Comparison of ENCODE assay signal across 2 cellular contexts in genomic region chr11:68213555-68214172, GRCh38.
A peak's percentile ranks its signal among the peaks of the same experiment; 100 is the strongest.
TF ChIP-seq lines count a peak whose summit lies in the region.

No MANE protein-coding gene starts in this region.

TF ChIP-seq in A549, 52 proteins besides CTCF, POLR2A, EP300 and RAD21 (continued from another document):
- TF ChIP-seq REST (IDR thresholded peaks at IDR 0.05), result peak; percentile 34
- TF ChIP-seq RNF2 (IDR thresholded peaks at IDR 0.05; ENCODE audit: borderline replicate concordance, low read depth), result no peak
- TF ChIP-seq EHMT2 (IDR thresholded peaks at IDR 0.05; ENCODE audit: low read depth), result no peak
- peak; percentile 75 for TF ChIP-seq MAX (IDR thresholded peaks at IDR 0.05)
- TF ChIP-seq TFCP2L1 (CRISPR knock-in tag; IDR thresholded peaks at IDR 0.05), result no peak
- peak; percentile 70; the same call in 2 of the 3 replicates for TF ChIP-seq BCL3 (IDR thresholded peaks at IDR 0.05)
- no peak for TF ChIP-seq NFE2L2 (conservative IDR thresholded peaks at IDR 0.05; ENCODE audit: low read length)
- TF ChIP-seq NPAS2 (CRISPR knock-in tag; IDR thresholded peaks at IDR 0.05; ENCODE audit: borderline replicate concordance), result peak; percentile 6; the same call in 1 of the 2 replicates
- TF ChIP-seq HOXB5 (CRISPR knock-in tag; IDR thresholded peaks at IDR 0.05), result peak; percentile 83
- no peak for TF ChIP-seq FOSB (CRISPR knock-in tag; IDR thresholded peaks at IDR 0.05)
- no peak for TF ChIP-seq ZC3H11A (IDR thresholded peaks at IDR 0.05)
- TF ChIP-seq HDAC2 (IDR thresholded peaks at IDR 0.05), result no peak
- no peak for TF ChIP-seq RARB (CRISPR knock-in tag; IDR thresholded peaks at IDR 0.05)
- TF ChIP-seq PHF8 (IDR thresholded peaks at IDR 0.05; ENCODE audit: borderline replicate concordance, low read depth), result peak; percentile 88
- TF ChIP-seq HOXB13 (CRISPR knock-in tag; IDR thresholded peaks at IDR 0.05; ENCODE audit: low read depth), result peak; percentile 89; the same call in 1 of the 2 replicates
- no peak for TF ChIP-seq BHLHE40 (IDR thresholded peaks at IDR 0.05; ENCODE audit: low read depth, low read length)
- no peak for TF ChIP-seq ESRRA (IDR thresholded peaks at IDR 0.05; ENCODE audit: borderline replicate concordance, low read length)
- peak; percentile 64 to 96; a peak in 4 of 5 replicates for TF ChIP-seq JUN (IDR thresholded peaks at IDR 0.05)
- TF ChIP-seq KDM1A (IDR thresholded peaks at IDR 0.05; ENCODE audit: low read depth), result no peak
- TF ChIP-seq ZFP36 (IDR thresholded peaks at IDR 0.05; ENCODE audit: borderline replicate concordance, partially characterized antibody), result no peak
- TF ChIP-seq ZSCAN20 (CRISPR knock-in tag; IDR thresholded peaks at IDR 0.05), result no peak
- 0 out of 2 replicates have a peak, but pooled peaks have one; percentile 35 for TF ChIP-seq FOXS1 (CRISPR knock-in tag; IDR thresholded peaks at IDR 0.05)
- TF ChIP-seq MAZ (IDR thresholded peaks at IDR 0.05; ENCODE audit: borderline replicate concordance, low read depth, low read length), result no peak
- no peak for TF ChIP-seq SMC3 (IDR thresholded peaks at IDR 0.05)
- no peak for TF ChIP-seq CEBPB (IDR thresholded peaks at IDR 0.05)
- TF ChIP-seq CHD2 (IDR thresholded peaks at IDR 0.05; ENCODE audit: low read length, partially characterized antibody), result peak; percentile 87
- TF ChIP-seq ATOH8 (CRISPR knock-in tag; IDR thresholded peaks at IDR 0.05; ENCODE audit: low read depth), result 0 out of 2 replicates have a peak, but pooled peaks have one; percentile 75
- no peak for TF ChIP-seq ZNF302 (CRISPR knock-in tag; IDR thresholded peaks at IDR 0.05)

TF ChIP-seq in HepG2, 621 proteins besides CTCF, POLR2A, EP300 and RAD21 (continued from another document and continues in another):
- TF ChIP-seq ZNF407 (CRISPR knock-in tag; IDR thresholded peaks at IDR 0.05; ENCODE audit: not compliant biosample characterization) (no peak), MTERF4 (CRISPR knock-in tag; IDR thresholded peaks at IDR 0.05) (0 out of 2 replicates have a peak, but pooled peaks have one; percentile 34), ZNF614 (CRISPR knock-in tag; IDR thresholded peaks at IDR 0.05; ENCODE audit: borderline replicate concordance) (0 out of 2 replicates have a peak, but pooled peaks have one; percentile 32), ISX (CRISPR knock-in tag; conservative IDR thresholded peaks at IDR 0.05) (no peak), ZNF672 (CRISPR knock-in tag; IDR thresholded peaks at IDR 0.05) (0 out of 2 replicates have a peak, but pooled peaks have one; percentile 25), ZNF354B (CRISPR knock-in tag; IDR thresholded peaks at IDR 0.05) (peak; percentile 52; the same call in 1 of the 2 replicates), YEATS4 (CRISPR knock-in tag; IDR thresholded peaks at IDR 0.05; ENCODE audit: borderline replicate concordance) (peak; percentile 98), THAP8 (CRISPR knock-in tag; IDR thresholded peaks at IDR 0.05; ENCODE audit: borderline replicate concordance) (0 out of 2 replicates have a peak, but pooled peaks have one; percentile 80), ZBTB3 (CRISPR knock-in tag; IDR thresholded peaks at IDR 0.05; ENCODE audit: borderline replicate concordance, low read depth) (no peak), TAF1 (CRISPR knock-in tag; IDR thresholded peaks at IDR 0.05) (peak; percentile 76), RARA (CRISPR knock-in tag; IDR thresholded peaks at IDR 0.05) (0 out of 2 replicates have a peak, but pooled peaks have one; percentile 13), ZSCAN12 (CRISPR knock-in tag; IDR thresholded peaks at IDR 0.05) (peak; percentile 76; the same call in 1 of the 2 replicates), HNRNPL (IDR thresholded peaks at IDR 0.05; ENCODE audit: low read depth, low read length) (peak; percentile 55; the same call in 1 of the 2 replicates), KIAA2018 (CRISPR knock-in tag; IDR thresholded peaks at IDR 0.05; ENCODE audit: borderline replicate concordance) (no peak), RBM39 (IDR thresholded peaks at IDR 0.05; ENCODE audit: low read depth, low read length, poor library complexity, severe bottlenecking) (peak; percentile 89), TEF (CRISPR knock-in tag; IDR thresholded peaks at IDR 0.05) (no peak), GATAD1 (CRISPR knock-in tag; IDR thresholded peaks at IDR 0.05) (peak; percentile 30; the same call in 1 of the 2 replicates), ZNF773 (CRISPR knock-in tag; IDR thresholded peaks at IDR 0.05; ENCODE audit: borderline replicate concordance) (no peak)
